ENCODE assay signal across 8 cellular contexts in the genomic region with DNA sequence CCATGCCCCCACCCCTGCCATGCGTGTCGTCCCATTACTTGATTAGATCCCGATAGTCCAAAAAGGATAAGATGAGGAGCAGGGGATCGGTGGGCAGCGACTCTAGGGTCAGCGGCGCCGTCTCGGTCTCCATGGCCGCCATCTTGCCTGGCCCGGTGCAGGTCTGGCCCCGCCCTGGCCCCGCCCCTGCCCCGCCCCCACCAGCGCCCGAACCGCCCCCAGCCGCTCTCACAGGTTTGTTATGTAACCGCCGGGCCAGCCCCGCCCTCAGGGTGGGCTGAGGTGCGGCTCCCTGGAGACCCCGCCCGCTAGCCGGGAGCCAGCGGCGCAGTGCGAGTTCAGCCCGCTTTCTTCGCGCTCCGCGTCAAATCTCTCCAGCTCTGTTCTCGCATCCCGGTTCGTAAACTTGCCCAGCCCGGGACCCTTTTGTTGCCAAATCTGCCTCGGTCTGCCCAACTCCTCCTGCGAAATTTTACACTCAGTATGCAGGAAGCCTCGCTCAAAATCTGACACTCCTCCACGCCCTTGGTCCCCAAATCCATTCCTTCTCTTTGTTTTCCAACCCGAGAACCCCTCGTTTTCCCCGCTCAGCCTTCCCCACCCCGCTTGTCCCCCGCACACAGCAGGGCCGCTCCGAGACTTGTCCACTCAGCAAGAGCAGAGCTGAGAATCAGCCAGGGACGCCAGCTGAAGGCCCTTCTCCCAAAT. TPM values are rescaled to one million over a fixed set of nuclear protein-coding genes. Genes with fewer than 3 reads are reported as not detected.
DNase-seq lines count a peak whose midpoint lies in the region; ATAC-seq and TF ChIP-seq lines count a peak whose summit lies in the region.

FBXO3 (minus strand) TSS at position 165 of the 708 bp plus-strand sequence; CDS start at position 142, 23 bp downstream.

- in situ Hi-C loops in GM13976 (cut with MboI; ENCODE audit: low sequenced_read_pairs, unreplicated experiment), result no loop called here

- ATAC-seq in HG02884 (IDR thresholded peaks at IDR 0.05; ENCODE audit: unreplicated experiment) (peak; percentile 66), T-helper 17 cell (peak; percentile 87), upper lobe of right lung (peak; percentile 97)

- H3K4me1 Mint-ChIP-seq in T-helper 17 cell (peaks cover 34% of the 10 kb centered on the region), progenitor cell of endocrine pancreas (ENCODE audit: low read depth) (peaks cover 16% of the 10 kb centered on the region)

- H3K9me3 ChIP-seq in T-helper 17 cell (ENCODE audit: control insufficient read depth, low read length, poor library complexity, severe bottlenecking) (no peaks in the 10 kb centered on the region), left ventricle myocardium inferior (replicated peaks) (no peaks in the 10 kb centered on the region), upper lobe of right lung (no peaks in the 10 kb centered on the region)

- H3K36me3 ChIP-seq in left ventricle myocardium inferior (peaks cover 5% of the 10 kb centered on the region), upper lobe of right lung (peaks cover 10% of the 10 kb centered on the region)

- H3K27ac Mint-ChIP-seq in T-helper 17 cell (peak within 1 kb of the TSS; percentile 97), progenitor cell of endocrine pancreas (peak within 1 kb of the TSS; percentile 97)

- H3K9me3 Mint-ChIP-seq in progenitor cell of endocrine pancreas (ENCODE audit: low read depth), result no peaks in the 10 kb centered on the region

- H3K27me3 Mint-ChIP-seq in T-helper 17 cell, result peaks cover 6% of the 10 kb centered on the region
- H3K27me3 Mint-ChIP-seq in progenitor cell of endocrine pancreas, result peaks cover 41% of the 10 kb centered on the region

- H3K4me3 Mint-ChIP-seq in T-helper 17 cell (peak within 1 kb of the TSS; percentile 97), progenitor cell of endocrine pancreas (ENCODE audit: low read depth) (peak within 1 kb of the TSS; percentile 93)

- TF ChIP-seq CTCF in GM13976 (IDR thresholded peaks at IDR 0.05; ENCODE audit: borderline replicate concordance, control extremely low read depth, extremely low read depth, insufficient read depth, missing control alignments) (no peak), left ventricle myocardium inferior (IDR thresholded peaks at IDR 0.05; ENCODE audit: borderline replicate concordance) (no peak), progenitor cell of endocrine pancreas (IDR thresholded peaks at IDR 0.05; ENCODE audit: unreplicated experiment) (no peak), upper lobe of right lung (IDR thresholded peaks at IDR 0.05) (no peak)

- DNase-seq in GM13976 (ENCODE audit: low spot score) (peak; percentile 98), NCI-H1694 (lab: John Stamatoyannopoulos, UW) (peak; percentile 68), T-helper 17 cell (peak; percentile 80 to 90 (median 88)), amniotic stem cell (lab: John Stamatoyannopoulos, UW) (peak; percentile 25), left ventricle myocardium inferior (peak; percentile 90), progenitor cell of endocrine pancreas (ENCODE audit: low spot score, unreplicated experiment) (peak; percentile 84), upper lobe of right lung (peak; percentile 93)

- intact Hi-C loops in left ventricle myocardium inferior (cut with micrococcal nuclease) (no loop called here), upper lobe of right lung (cut with DNase I) (no loop called here)

- H3K4me3 ChIP-seq in left ventricle myocardium inferior, result peak within 1 kb of the TSS; percentile 96
- H3K4me3 ChIP-seq in upper lobe of right lung, result peak within 1 kb of the TSS; percentile 68

- H3K36me3 Mint-ChIP-seq in T-helper 17 cell (ENCODE audit: low read depth) (peaks cover 12% of the 10 kb centered on the region), progenitor cell of endocrine pancreas (ENCODE audit: insufficient read depth) (peaks cover 3% of the 10 kb centered on the region)

- H3K4me1 ChIP-seq in left ventricle myocardium inferior (peaks cover 71% of the 10 kb centered on the region), upper lobe of right lung (peaks cover 17% of the 10 kb centered on the region)

- H3K27ac ChIP-seq in left ventricle myocardium inferior (replicated peaks), result peak within 1 kb of the TSS; percentile 92
- peak within 1 kb of the TSS; percentile 73 for H3K27ac ChIP-seq in upper lobe of right lung

- H3K27me3 ChIP-seq in left ventricle myocardium inferior (ENCODE audit: low read depth), result no peaks in the 10 kb centered on the region
- H3K27me3 ChIP-seq in upper lobe of right lung, result no peaks in the 10 kb centered on the region

RNA-seq across cellular contexts. Expression of gene FBXO3, which starts in this region (rescaled TPM):
- total RNA-seq in T-helper 17 cell (10 to 100 TPM; 43.9 to 57.3 TPM), left ventricle myocardium inferior (49.8 TPM), progenitor cell of endocrine pancreas (31.9 and 37.2 TPM in 2 replicates), upper lobe of right lung (32.5 TPM)

Comparison
In these comparisons a context has a peak if more than half of its experiments do, and no peak if none do; other contexts are left out.
1. Peak in every context shown above with its lines: DNase-seq, ATAC-seq, H3K4me3 ChIP-seq and H3K27ac ChIP-seq.
2. DNase-seq: peak in every context shown above with its lines; median percentile 98 in GM13976; 93 in upper lobe of right lung; 90 in left ventricle myocardium inferior; 88 in T-helper 17 cell; 84 in progenitor cell of endocrine pancreas; 68 in NCI-H1694; 25 in amniotic stem cell.